8 cellular contexts compared by ENCODE assay signal in the genomic region with DNA sequence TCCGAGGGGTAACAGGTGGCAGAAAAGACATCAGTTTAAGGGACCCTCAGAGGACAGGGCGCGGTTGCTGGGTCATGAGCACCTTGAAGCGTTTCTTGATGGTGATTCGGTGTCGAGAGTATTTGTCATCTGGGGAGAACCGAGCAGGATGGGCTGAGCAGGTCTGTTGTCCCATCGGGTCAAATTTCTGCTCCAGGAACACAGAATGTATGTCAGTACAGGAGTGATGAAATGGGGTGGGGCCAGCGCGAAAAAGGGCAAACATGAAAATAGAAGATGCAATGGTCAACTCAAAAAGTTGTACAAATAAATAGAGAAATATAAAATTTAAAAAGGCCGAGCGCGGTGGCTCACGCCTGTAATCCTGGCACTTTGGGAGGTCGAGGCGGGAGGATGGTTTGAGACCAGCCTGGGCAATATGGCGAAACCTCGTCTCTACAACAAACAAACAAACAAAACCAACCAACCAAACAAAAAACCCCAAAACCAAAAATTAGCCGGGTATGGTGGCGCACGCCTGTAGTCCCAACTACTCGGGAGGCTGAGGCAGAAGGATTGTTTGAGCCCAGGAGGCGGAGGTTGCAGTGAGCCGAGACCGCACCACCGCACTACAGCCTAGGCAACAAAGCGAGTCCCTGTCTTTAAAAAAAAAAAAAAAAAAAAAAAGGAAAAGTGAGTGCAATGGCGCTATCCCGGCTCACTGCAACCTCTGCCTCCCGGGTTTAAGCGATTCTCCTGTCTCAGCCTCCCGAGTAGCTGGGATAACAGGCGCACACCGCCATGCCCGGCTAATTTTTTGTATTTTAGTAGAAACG.
DNase-seq lines count a peak whose midpoint lies in the region; ATAC-seq and TF ChIP-seq lines count a peak whose summit lies in the region.

No MANE protein-coding gene starts in this region.

- peak overlapping the region; percentile 99 for H3K4me3 ChIP-seq in AG04449 (ENCODE audit: low read depth, low read length)
- peak overlapping the region; percentile 92 for H3K4me3 ChIP-seq in HUES48 (ENCODE audit: low read depth, low read length)
- peak overlapping the region; percentile 75 to 76 for H3K4me3 ChIP-seq in cardiac fibroblast (replicated peaks in 1 of 2; ENCODE audit: low read depth in 2 of 2, low read length in 2 of 2)
- peak overlapping the region; percentile 99 to 100 for H3K4me3 ChIP-seq in mucosa of rectum (ENCODE audit: low read length in 2 of 2)

- H3K9ac ChIP-seq in HUES48 (ENCODE audit: low read depth, low read length), result peak overlapping the region; percentile 88
- peak overlapping the region; percentile 93 to 99 for H3K9ac ChIP-seq in mucosa of rectum (ENCODE audit: low read depth in 1 of 2, low read length in 2 of 2)

- CTCF ChIA-PET in AG04449 (lab: Yijun Ruan, JAX), result interaction anchor here (0.7 to 2.5 kb wide), 14 partner anchors 9 to 206 kb away, joined by 3 to 29 read pairs (median 4); partner anchors contain the start of genes EMC4 and LPCAT4
- CTCF ChIA-PET in GM10248 (lab: Yijun Ruan, JAX), result interaction anchor here (0.8 to 3.5 kb wide), 17 partner anchors 9 to 109 kb away, joined by 3 to 33 read pairs (median 5); partner anchors contain the start of gene LPCAT4

- TF ChIP-seq CTCF in AG04449 (IDR thresholded peaks at IDR 0.05; ENCODE audit: insufficient read depth, low read length, missing control alignments) (no peak), cardiac fibroblast (IDR thresholded peaks at IDR 0.05; ENCODE audit: low read depth, low read length) (no peak), GM10248 (IDR thresholded peaks at IDR 0.05; ENCODE audit: control extremely low read depth, extremely low read depth, low read depth, missing control alignments) (no peak)

- H3K4me1 ChIP-seq in HUES48 (ENCODE audit: control insufficient read depth, insufficient read depth, low read length) (0 out of 2 replicates have a peak, but pooled peaks cover 5% of the 10 kb centered on the region), mucosa of rectum (ENCODE audit: control insufficient read depth in 2 of 2, insufficient read depth in 2 of 2, low read length in 2 of 2) (peaks cover 2 to 7% of the 10 kb centered on the region in 2 donors)

- H3K9me3 ChIP-seq in HUES48 (ENCODE audit: control insufficient read depth, insufficient read depth, low read length), result no peaks in the 10 kb centered on the region
- no peaks in the 10 kb centered on the region for H3K9me3 ChIP-seq in mucosa of rectum (ENCODE audit: control insufficient read depth in 2 of 2, low read length in 2 of 2)

- H3K27ac ChIP-seq in HUES48 (ENCODE audit: low read depth, low read length) (peak overlapping the region; percentile 89), mucosa of rectum (ENCODE audit: low read depth in 2 of 2, low read length in 2 of 2) (peak overlapping the region; percentile 97)

- POLR2A ChIA-PET in AG04449 (lab: Yijun Ruan, JAX), result interaction anchor here (1.0 to 1.7 kb wide), 4 partner anchors 9 to 241 kb away, joined by 3 to 6 read pairs (median 4); partner anchors contain the start of gene GOLGA8B
- POLR2A ChIA-PET in GM10248 (lab: Yijun Ruan, JAX), result no interaction called here

- DNase-seq in AG04449 (ENCODE audit: low read depth, low spot score) (no peak), cardiac fibroblast (ENCODE audit: low read depth in 2 of 2) (peak in 1 of 2 donors; percentile 27), GM10248 (ENCODE audit: extremely low spot score) (no peak), pons (ENCODE audit: low spot score) (no peak)
- no peak for DNase-seq in stimulated activated CD4-positive, alpha-beta T cell treated with anti-CD3 and anti-CD28 coated beads, Interleukin-4, amount 100 ng/mL, for 4 hours

- H3K27me3 ChIP-seq in HUES48 (ENCODE audit: control insufficient read depth, insufficient read depth, low read length) (no peaks in the 10 kb centered on the region), mucosa of rectum (ENCODE audit: control insufficient read depth in 2 of 2, insufficient read depth in 2 of 2, low read length in 2 of 2) (no peaks in the 10 kb centered on the region)

- peaks cover 30% of the 10 kb centered on the region for H3K36me3 ChIP-seq in HUES48 (ENCODE audit: control insufficient read depth, insufficient read depth, low read length)
- peaks cover 5 to 9% of the 10 kb centered on the region in 2 donors for H3K36me3 ChIP-seq in mucosa of rectum (ENCODE audit: control insufficient read depth in 2 of 2, insufficient read depth in 2 of 2, low read length in 2 of 2)

- ATAC-seq in HG03280 (IDR thresholded peaks at IDR 0.05; ENCODE audit: unreplicated experiment), result no peak
